33 cellular contexts compared by ENCODE assay signal in the genomic region with DNA sequence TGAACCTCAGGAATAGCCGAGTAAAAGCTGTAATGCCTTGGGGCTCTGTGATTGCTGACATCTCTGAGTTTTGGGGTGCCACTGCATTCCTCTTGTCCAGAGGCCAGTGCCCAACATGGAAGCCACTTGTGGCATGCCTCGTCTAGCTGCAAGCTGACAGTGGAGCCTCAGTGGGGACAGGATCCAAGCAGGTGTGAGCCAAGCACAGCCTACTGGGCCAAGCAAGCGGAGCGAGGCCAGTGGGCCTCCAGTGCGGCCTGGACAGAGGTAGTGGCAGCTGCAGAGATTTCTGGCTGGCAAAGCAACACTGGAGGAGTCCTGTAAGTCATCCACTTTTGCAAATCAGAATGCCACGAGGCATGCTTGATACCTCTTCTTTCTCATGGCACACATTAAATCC.
"Had no signal": no experiment of that assay in that cellular context is flagged by ENCODE, and none has a peak within 500 bp of the region (broad histone marks: within the 10 kb centered on the region; RNA-seq: fewer than 3 reads in every experiment).

No MANE protein-coding gene starts in this region.

- DNase-seq: Kasumi-1, MG63, NCI-H1048, NCI-H1092 treated with DMSO at 0.1 percent for 48 hours, NCI-H1105 treated with DMSO at 0.1 percent for 48 hours, NCI-H1417, NCI-H1436, NCI-H146, NCI-H1694, NCI-H187, NCI-H1930, NCI-H2029 treated with DMSO at 0.1 percent for 48 hours, NCI-H2081 treated with DMSO at 0.1 percent for 48 hours, NCI-H2107, NCI-H2171, NCI-H226, NCI-H446 treated with DMSO at 0.1 percent for 48 hours, NCI-H510A, NCI-H524, NCI-H526, NCI-H69, NCI-H748 treated with DMSO at 0.1 percent for 48 hours, NCI-H82, PC-9, SHP77, SIG-M5, SJCRH30 had no signal

- FAIRE-seq: RCC 7860 had no signal

- ATAC-seq: Panc1, Right ventricle myocardium inferior, SK-N-SH treated with all-trans-retinoic acid at 6 μM for 48 hours had no signal

- H3K4me2 ChIP-seq: PC-9 had no signal

- H3K4me3 ChIP-seq: MG63, PC-9, SJCRH30, SK-N-MC had no signal

- H3K27ac ChIP-seq: PC-9, RWPE1, SJCRH30, SK-N-MC had no signal

- H3K36me3 ChIP-seq: MG63, SJCRH30 had no signal

- H3K27me3 ChIP-seq: MG63, SJCRH30 had no signal

- H3K9me3 ChIP-seq: MG63, SJCRH30 had no signal

- H3K4me1 ChIP-seq: SJCRH30 had no signal

- H2AFZ ChIP-seq: PC-9 had no signal
